Comparison of ENCODE assay signal across 8 cellular contexts in the genomic region with DNA sequence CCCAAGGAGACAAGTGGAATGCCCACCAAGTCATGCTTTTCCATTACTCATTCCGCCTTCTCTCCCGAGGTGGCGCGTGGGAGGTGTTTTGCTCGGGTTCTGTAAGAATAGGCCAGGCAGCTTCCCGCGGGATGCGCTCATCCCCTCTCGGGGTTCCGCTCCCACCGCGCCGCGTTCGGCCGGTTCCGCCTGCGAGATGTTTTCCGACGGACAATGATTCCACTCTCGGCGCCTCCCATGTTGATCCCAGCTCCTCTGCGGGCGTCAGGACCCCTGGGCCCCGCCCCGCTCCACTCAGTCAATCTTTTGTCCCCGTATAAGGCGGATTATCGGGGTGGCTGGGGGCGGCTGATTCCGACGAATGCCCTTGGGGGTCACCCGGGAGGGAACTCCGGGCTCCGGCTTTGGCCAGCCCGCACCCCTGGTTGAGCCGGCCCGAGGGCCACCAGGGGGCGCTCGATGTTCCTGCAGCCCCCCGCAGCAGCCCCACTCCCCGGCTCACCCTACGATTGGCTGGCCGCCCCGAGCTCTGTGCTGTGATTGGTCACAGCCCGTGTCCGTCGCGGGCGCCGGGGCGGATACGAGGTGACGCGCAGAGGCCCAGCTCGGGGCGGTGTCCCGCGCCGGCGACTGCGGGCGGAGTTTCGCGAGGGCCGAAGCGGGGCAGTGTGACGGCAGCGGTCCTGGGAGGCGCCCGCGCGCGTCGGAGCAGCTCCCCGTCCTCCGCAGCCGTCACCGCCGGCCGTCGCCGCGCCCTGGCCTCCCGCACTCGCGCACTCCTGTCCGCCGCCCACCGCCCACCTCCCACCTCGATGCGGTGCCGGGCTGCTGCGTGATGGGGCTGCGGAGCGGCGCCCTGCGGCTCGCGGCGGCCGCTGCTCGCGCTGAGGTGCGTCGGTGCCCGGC. TPM values are rescaled to one million over a fixed set of nuclear protein-coding genes. Genes with fewer than 3 reads are reported as not detected.
A peak's percentile ranks its signal among the peaks of the same experiment; 100 is the strongest.
DNase-seq lines count a peak whose midpoint lies in the region; ATAC-seq and TF ChIP-seq lines count a peak whose summit lies in the region.

A gene with protein sequence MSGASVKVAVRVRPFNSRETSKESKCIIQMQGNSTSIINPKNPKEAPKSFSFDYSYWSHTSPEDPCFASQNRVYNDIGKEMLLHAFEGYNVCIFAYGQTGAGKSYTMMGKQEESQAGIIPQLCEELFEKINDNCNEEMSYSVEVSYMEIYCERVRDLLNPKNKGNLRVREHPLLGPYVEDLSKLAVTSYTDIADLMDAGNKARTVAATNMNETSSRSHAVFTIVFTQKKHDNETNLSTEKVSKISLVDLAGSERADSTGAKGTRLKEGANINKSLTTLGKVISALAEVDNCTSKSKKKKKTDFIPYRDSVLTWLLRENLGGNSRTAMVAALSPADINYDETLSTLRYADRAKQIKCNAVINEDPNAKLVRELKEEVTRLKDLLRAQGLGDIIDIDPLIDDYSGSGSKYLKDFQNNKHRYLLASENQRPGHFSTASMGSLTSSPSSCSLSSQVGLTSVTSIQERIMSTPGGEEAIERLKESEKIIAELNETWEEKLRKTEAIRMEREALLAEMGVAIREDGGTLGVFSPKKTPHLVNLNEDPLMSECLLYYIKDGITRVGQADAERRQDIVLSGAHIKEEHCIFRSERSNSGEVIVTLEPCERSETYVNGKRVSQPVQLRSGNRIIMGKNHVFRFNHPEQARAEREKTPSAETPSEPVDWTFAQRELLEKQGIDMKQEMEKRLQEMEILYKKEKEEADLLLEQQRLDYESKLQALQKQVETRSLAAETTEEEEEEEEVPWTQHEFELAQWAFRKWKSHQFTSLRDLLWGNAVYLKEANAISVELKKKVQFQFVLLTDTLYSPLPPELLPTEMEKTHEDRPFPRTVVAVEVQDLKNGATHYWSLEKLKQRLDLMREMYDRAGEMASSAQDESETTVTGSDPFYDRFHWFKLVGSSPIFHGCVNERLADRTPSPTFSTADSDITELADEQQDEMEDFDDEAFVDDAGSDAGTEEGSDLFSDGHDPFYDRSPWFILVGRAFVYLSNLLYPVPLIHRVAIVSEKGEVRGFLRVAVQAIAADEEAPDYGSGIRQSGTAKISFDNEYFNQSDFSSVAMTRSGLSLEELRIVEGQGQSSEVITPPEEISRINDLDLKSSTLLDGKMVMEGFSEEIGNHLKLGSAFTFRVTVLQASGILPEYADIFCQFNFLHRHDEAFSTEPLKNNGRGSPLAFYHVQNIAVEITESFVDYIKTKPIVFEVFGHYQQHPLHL (N-terminal part only) (plus strand): TSS at position 666 of the 906 bp plus-strand sequence. CDS start 21,759 bp downstream, outside the sequence.

- H3K27ac Mint-ChIP-seq in IgD-negative memory B cell: peak within 1 kb of the TSS; percentile 39 to 85 (median 83)

- CTCF ChIA-PET in PC-3 (lab: Charles Lee): interaction anchor here (0.5 to 1.8 kb wide), 8 partner anchors 9 to 168 kb away, joined by 3 to 9 read pairs (median 3); no protein-coding TSS in a partner anchor

- H3F3A ChIP-seq in PC-3 (ENCODE audit: low read length, unreplicated experiment): no peaks in the 10 kb centered on the region

- H3K36me3 Mint-ChIP-seq in IgD-negative memory B cell: no peaks in the 10 kb centered on the region

- H3K27ac ChIP-seq in PC-3 (ENCODE audit: low read length): peak within 1 kb of the TSS; percentile 80

- H3K4me2 ChIP-seq in PC-3 (ENCODE audit: low read length): peak within 1 kb of the TSS; percentile 92

- H3K27me3 ChIP-seq in PC-3 (ENCODE audit: low read length) (no peaks in the 10 kb centered on the region), mucosa of stomach (ENCODE audit: control insufficient read depth, insufficient read depth, low read length) (no peaks in the 10 kb centered on the region)

- peak; percentile 93 for TF ChIP-seq CTCF in PC-3 (conservative IDR thresholded peaks at IDR 0.05; ENCODE audit: low read depth, low read length)

- peak; percentile 98 for ATAC-seq in GM21529 (IDR thresholded peaks at IDR 0.05; ENCODE audit: unreplicated experiment)
- peak; percentile 87 for ATAC-seq in PC-3

- H3K79me2 ChIP-seq in PC-3 (ENCODE audit: low read length): peaks cover 41% of the 10 kb centered on the region

- intact Hi-C loops in PC-3 (cut with micrococcal nuclease): loop anchor here (1.0 to 5.0 kb wide), 3 partner anchors 42 to 218 kb away; no protein-coding TSS in a partner anchor

- H3K9ac ChIP-seq in PC-3 (ENCODE audit: low read length) (peak within 1 kb of the TSS; percentile 92), mucosa of stomach (ENCODE audit: low read length) (peak within 1 kb of the TSS; percentile 97)

- no peaks in the 10 kb centered on the region for H3K9me2 ChIP-seq in PC-3 (replicated peaks; ENCODE audit: low read length)

- H3K9me3 Mint-ChIP-seq in IgD-negative memory B cell: no peaks in the 10 kb centered on the region

- H3K4me3 ChIP-seq in PC-3 (ENCODE audit: low read length): peak within 1 kb of the TSS; percentile 100
- peak within 1 kb of the TSS; percentile 99 for H3K4me3 ChIP-seq in mucosa of stomach (ENCODE audit: low read length)

- H3K9me3 ChIP-seq in PC-3 (ENCODE audit: low read length) (no peaks in the 10 kb centered on the region), mucosa of stomach (ENCODE audit: control insufficient read depth, low read length) (no peaks in the 10 kb centered on the region)

- peaks cover 19 to 23% (median 21%) of the 10 kb centered on the region in 3 donors for H3K4me1 Mint-ChIP-seq in IgD-negative memory B cell

- no peak for TF ChIP-seq POLR2A in erythroblast (IDR thresholded peaks at IDR 0.05; ENCODE audit: low read length)

- peak within 1 kb of the TSS; percentile 93 for H2AFZ ChIP-seq in PC-3 (ENCODE audit: low read length)

- peak within 1 kb of the TSS; percentile 89 to 95 (median 93) for H3K4me3 Mint-ChIP-seq in IgD-negative memory B cell

- H3K27me3 Mint-ChIP-seq in IgD-negative memory B cell: no peaks in the 10 kb centered on the region

- BruUV-seq in PC-3 (replicated peaks; lab: Mats Ljungman, UMichigan): TSS peak; percentile 91

- POLR2A ChIA-PET in PC-3 (lab: Charles Lee; ENCODE audit: unreplicated experiment): no interaction called here

- no peaks in the 10 kb centered on the region for H3K36me3 ChIP-seq in PC-3 (ENCODE audit: low read depth, low read length)
- no peaks in the 10 kb centered on the region for H3K36me3 ChIP-seq in mucosa of stomach (ENCODE audit: control insufficient read depth, insufficient read depth, low read length)

- DNase-seq in DMS153 treated with DMSO at 0.1 percent for 48 hours (lab: John Stamatoyannopoulos, UW; ENCODE audit: unreplicated experiment) (peak; percentile 97), PC-3 (peak; percentile 98), erythroblast (lab: John Stamatoyannopoulos, UW) (peak; percentile 98 to 99)
- DNase-seq in activated T-cell treated with anti-CD3 and anti-CD28 coated beads, Interleukin-2, amount 50 U/mL, for 1 hour: peak; percentile 96
- peak; percentile 92 to 94 for DNase-seq in stimulated activated CD8-positive, alpha-beta memory T cell treated with anti-CD3 and anti-CD28 coated beads, Interleukin-7, amount 100 ng/mL, for 1 hour (ENCODE audit: low read depth in 2 of 2)

- peaks cover 23% of the 10 kb centered on the region for H4K20me1 ChIP-seq in PC-3 (ENCODE audit: low read length)

- H3K4me1 ChIP-seq in PC-3 (ENCODE audit: insufficient read depth, low read length): peaks cover 18% of the 10 kb centered on the region
- peaks cover 10% of the 10 kb centered on the region for H3K4me1 ChIP-seq in mucosa of stomach (ENCODE audit: control insufficient read depth, insufficient read depth, low read length)

RNA-seq across cellular contexts. Expression of the gene that starts here (rescaled TPM):
- polyA plus RNA-seq in IgD-negative memory B cell: 1.8 TPM
- 21.4 and 24.2 TPM in 2 replicates for total RNA-seq in PC-3 (2014; rRNA removed)

Comparison
In these comparisons a context has a peak if more than half of its experiments do, and no peak if none do; other contexts are left out.
1. Peak in every context shown above with its lines: DNase-seq, ATAC-seq, H3K4me3 ChIP-seq and H3K27ac ChIP-seq.